Comparison of ENCODE assay signal across 19 cellular contexts in genomic region chr2:1601471-1602358, GRCh38.
DNase-seq lines count a peak whose midpoint lies in the region; ATAC-seq and TF ChIP-seq lines count a peak whose summit lies in the region.
"Had no signal": no experiment of that assay in that cellular context is flagged by ENCODE, and none has a peak within 500 bp of the region (broad histone marks: within the 10 kb centered on the region; RNA-seq: fewer than 3 reads in every experiment).

No MANE protein-coding gene starts in this region.

- H3K36me3 ChIP-seq in BLaER1 (no peaks in the 10 kb centered on the region), WERI-Rb-1 (no peaks in the 10 kb centered on the region), ascending aorta (no peaks in the 10 kb centered on the region)

- no peaks in the 10 kb centered on the region; the same call in 1 of the 2 replicates for H4K20me1 ChIP-seq in BLaER1

- H3K9me3 ChIP-seq in BLaER1 (no peaks in the 10 kb centered on the region), WERI-Rb-1 (ENCODE audit: severe bottlenecking) (no peaks in the 10 kb centered on the region), ascending aorta (no peaks in the 10 kb centered on the region)

- H3K9ac ChIP-seq in BLaER1: peak overlapping the region; percentile 15; the same call in 1 of the 2 replicates

- peak; percentile 32 to 73 for ATAC-seq in left cardiac atrium
- peak; percentile 16 for ATAC-seq in omental fat pad (ENCODE audit: low FRiP score)
- no peak for ATAC-seq in HG03025 (IDR thresholded peaks at IDR 0.05; ENCODE audit: low FRiP score, unreplicated experiment)
- ATAC-seq: T-helper 17 cell had no signal

- intact Hi-C loops in left cardiac atrium (cut with DNase I): no loop called here
- intact Hi-C loops in ascending aorta (cut with DNase I): no loop called here

- DNase-seq in WERI-Rb-1 (peak; percentile 83), left cardiac atrium (peak; percentile 52), omental fat pad (ENCODE audit: low spot score) (no peak), HCEC 1CT (no peak), ascending aorta (ENCODE audit: low spot score in 2 of 2) (no peak)
- no peak for DNase-seq in stimulated activated CD4-positive, alpha-beta T cell treated with anti-CD3 and anti-CD28 coated beads, Interleukin-2, amount 100 ng/mL, for 24 hours
- DNase-seq: activated CD4-positive, CD25-positive, alpha-beta regulatory T cell treated with anti-CD3 and anti-CD28 coated beads, Interleukin-2, amount 50 U/mL, for 72 hours; activated gamma-delta T cell; aorta; cortex of kidney; midbrain; NCI-H1092; NCI-H2171; small intestine; T-helper 17 cell had no signal

- H3K27ac ChIP-seq in BLaER1 (peak overlapping the region; percentile 64; the same call in 1 of the 2 replicates), WERI-Rb-1 (no peak overlapping the region; the same call in 1 of the 2 replicates), ascending aorta (no peak overlapping the region)
- H3K27ac ChIP-seq: A549, epithelial cell of prostate had no signal

- H3K27me3 ChIP-seq in BLaER1 (no peaks in the 10 kb centered on the region), WERI-Rb-1 (ENCODE audit: insufficient read depth, low read depth, severe bottlenecking) (no peaks in the 10 kb centered on the region), ascending aorta (no peaks in the 10 kb centered on the region)

- H3K4me3 ChIP-seq in BLaER1 (no peak overlapping the region), WERI-Rb-1 (ENCODE audit: low read depth, low read length) (peak overlapping the region; percentile 24), ascending aorta (no peak overlapping the region)
- H3K4me3 ChIP-seq: A549 had no signal

- peaks cover 93% of the 10 kb centered on the region for H3K4me1 ChIP-seq in BLaER1
- no peaks in the 10 kb centered on the region for H3K4me1 ChIP-seq in ascending aorta

- TF ChIP-seq CTCF in WERI-Rb-1 (IDR thresholded peaks at IDR 0.05; ENCODE audit: low read depth, low read length) (no peak), omental fat pad (IDR thresholded peaks at IDR 0.05) (no peak), ascending aorta (IDR thresholded peaks at IDR 0.05) (no peak)

- peak overlapping the region; percentile 44 for H3K4me2 ChIP-seq in BLaER1
- H3K4me2 ChIP-seq: A549 had no signal

Comparison
In these comparisons a context has a peak if more than half of its experiments do, and no peak if none do; other contexts are left out.
1. DNase-seq: peak in WERI-Rb-1 (single experiment) and left cardiac atrium (single experiment); none in omental fat pad (single experiment), HCEC 1CT (single experiment), stimulated activated CD4-positive, alpha-beta T cell treated with anti-CD3 and anti-CD28 coated beads, Interleukin-2, amount 100 ng/mL, for 24 hours (0 of 2) and ascending aorta (0 of 2).